ENCODE assay signal across 18 cellular contexts in the genomic region with DNA sequence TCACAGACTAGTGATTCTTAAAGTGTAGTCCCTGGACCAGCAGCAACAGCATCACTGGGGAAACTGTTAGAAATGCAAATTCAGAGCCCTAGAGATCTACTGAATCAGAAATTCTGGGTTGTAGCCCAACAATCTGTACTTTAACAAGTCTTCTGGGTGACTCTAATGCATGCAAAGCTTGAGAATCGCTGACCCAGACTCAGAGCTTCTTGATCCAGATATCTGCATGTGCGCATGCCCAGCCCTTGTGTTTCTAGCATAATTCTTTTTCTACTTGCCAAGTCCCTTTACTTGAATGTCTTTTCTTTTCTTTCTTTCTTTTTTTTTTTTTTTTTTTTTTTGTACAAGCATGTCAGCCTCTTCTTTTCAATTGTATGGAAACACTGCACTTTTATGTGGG.
"Had no signal": no experiment of that assay in that cellular context is flagged by ENCODE, and none has a peak within 500 bp of the region (broad histone marks: within the 10 kb centered on the region; RNA-seq: fewer than 3 reads in every experiment).

No MANE protein-coding gene starts in this region.

- H3K4me3 ChIP-seq: cardiac muscle cell had no signal

- H3K36me3 ChIP-seq: cardiac muscle cell had no signal

- H3K27me3 ChIP-seq: cardiac muscle cell had no signal

- DNase-seq: activated CD4-positive, alpha-beta T cell treated with anti-CD3 and anti-CD28 coated beads, Interleukin-2, amount 10 ng/mL, durations not matched to agents 7 days and 5 days; activated CD4-positive, alpha-beta T cell treated with anti-CD3 and anti-CD28 coated beads, Interleukin-2, amount 50 U/mL, for 48 hours; activated CD8-positive, alpha-beta T cell treated with anti-CD3 and anti-CD28 coated beads, Interleukin-2, amount 10 ng/mL, durations not matched to agents 7 days and 5 days; activated naive CD4-positive, alpha-beta T cell treated with anti-CD3 and anti-CD28 coated beads, Interleukin-2, amount 10 ng/mL, durations not matched to agents 7 days and 5 days; activated naive CD8-positive, alpha-beta T cell treated with anti-CD3 and anti-CD28 coated beads, Interleukin-2, amount 50 U/mL, for 24 hours; activated T-cell treated with anti-CD3 and anti-CD28 coated beads, Interleukin-2, amount 50 U/mL, for 4 hours; KG1; MM.1S; MV-4-11; NCI-H1092; NCI-H1436 treated with DMSO at 0.1 percent for 48 hours; NCI-H1694 treated with DMSO at 0.1 percent for 48 hours; NCI-H2029; NCI-H345; NCI-H524 treated with DMSO at 0.1 percent for 48 hours; Right ventricle myocardium superior had no signal

- H3K27ac ChIP-seq: cardiac muscle cell, RWPE1 had no signal
